ENCODE assay signal across 2 cellular contexts in genomic region chr5:67026278-67026677, GRCh38.
TF ChIP-seq lines count a peak whose summit lies in the region.

No MANE protein-coding gene starts in this region.

TF ChIP-seq in liver, 16 proteins besides CTCF, POLR2A, EP300 and RAD21 (continued from another document):
- TF ChIP-seq REST (IDR thresholded peaks at IDR 0.05), result peak; percentile 25
- TF ChIP-seq RXRA (IDR thresholded peaks at IDR 0.05), result peak; percentile 52 to 76
- peak; percentile 57 for TF ChIP-seq FOXA2 (IDR thresholded peaks at IDR 0.05)
- no peak for TF ChIP-seq ZBTB33 (IDR thresholded peaks at IDR 0.05)

TF ChIP-seq in HepG2, 621 proteins besides CTCF, POLR2A, EP300 and RAD21 (continued from another document):
- TF ChIP-seq, protein P1, sequence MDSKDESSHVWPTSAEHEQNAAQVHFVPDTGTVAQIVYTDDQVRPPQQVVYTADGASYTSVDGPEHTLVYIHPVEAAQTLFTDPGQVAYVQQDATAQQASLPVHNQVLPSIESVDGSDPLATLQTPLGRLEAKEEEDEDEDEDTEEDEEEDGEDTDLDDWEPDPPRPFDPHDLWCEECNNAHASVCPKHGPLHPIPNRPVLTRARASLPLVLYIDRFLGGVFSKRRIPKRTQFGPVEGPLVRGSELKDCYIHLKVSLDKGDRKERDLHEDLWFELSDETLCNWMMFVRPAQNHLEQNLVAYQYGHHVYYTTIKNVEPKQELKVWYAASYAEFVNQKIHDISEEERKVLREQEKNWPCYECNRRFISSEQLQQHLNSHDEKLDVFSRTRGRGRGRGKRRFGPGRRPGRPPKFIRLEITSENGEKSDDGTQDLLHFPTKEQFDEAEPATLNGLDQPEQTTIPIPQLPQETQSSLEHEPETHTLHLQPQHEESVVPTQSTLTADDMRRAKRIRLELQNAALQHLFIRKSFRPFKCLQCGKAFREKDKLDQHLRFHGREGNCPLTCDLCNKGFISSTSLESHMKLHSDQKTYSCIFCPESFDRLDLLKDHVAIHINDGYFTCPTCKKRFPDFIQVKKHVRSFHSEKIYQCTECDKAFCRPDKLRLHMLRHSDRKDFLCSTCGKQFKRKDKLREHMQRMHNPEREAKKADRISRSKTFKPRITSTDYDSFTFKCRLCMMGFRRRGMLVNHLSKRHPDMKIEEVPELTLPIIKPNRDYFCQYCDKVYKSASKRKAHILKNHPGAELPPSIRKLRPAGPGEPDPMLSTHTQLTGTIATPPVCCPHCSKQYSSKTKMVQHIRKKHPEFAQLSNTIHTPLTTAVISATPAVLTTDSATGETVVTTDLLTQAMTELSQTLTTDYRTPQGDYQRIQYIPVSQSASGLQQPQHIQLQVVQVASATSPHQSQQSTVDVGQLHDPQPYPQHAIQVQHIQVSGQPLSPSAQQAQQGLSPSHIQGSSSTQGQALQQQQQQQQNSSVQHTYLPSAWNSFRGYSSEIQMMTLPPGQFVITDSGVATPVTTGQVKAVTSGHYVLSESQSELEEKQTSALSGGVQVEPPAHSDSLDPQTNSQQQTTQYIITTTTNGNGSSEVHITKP (CRISPR knock-in tag; IDR thresholded peaks at IDR 0.05; ENCODE audit: low read depth), result no peak
- TF ChIP-seq NFKB2 (CRISPR knock-in tag; IDR thresholded peaks at IDR 0.05; ENCODE audit: borderline replicate concordance) (no peak), PCBP2 (optimal IDR thresholded peaks at IDR 0.05; ENCODE audit: low read depth, low read length, poor library complexity, severe bottlenecking) (no peak), TOPORS (CRISPR knock-in tag; IDR thresholded peaks at IDR 0.05) (no peak), KLF16 (CRISPR knock-in tag; IDR thresholded peaks at IDR 0.05) (no peak), RBM39 (IDR thresholded peaks at IDR 0.05; ENCODE audit: low read depth, low read length, poor library complexity, severe bottlenecking) (no peak), KDM5B (CRISPR knock-in tag; IDR thresholded peaks at IDR 0.05; ENCODE audit: borderline replicate concordance) (no peak), THAP11 (CRISPR knock-in tag; IDR thresholded peaks at IDR 0.05) (no peak), ZNF563 (CRISPR knock-in tag; IDR thresholded peaks at IDR 0.05) (no peak), ZNF816 (CRISPR knock-in tag; IDR thresholded peaks at IDR 0.05; ENCODE audit: borderline replicate concordance) (no peak), ZC3H13 (CRISPR knock-in tag; IDR thresholded peaks at IDR 0.05) (no peak)
